In the genomic region with DNA sequence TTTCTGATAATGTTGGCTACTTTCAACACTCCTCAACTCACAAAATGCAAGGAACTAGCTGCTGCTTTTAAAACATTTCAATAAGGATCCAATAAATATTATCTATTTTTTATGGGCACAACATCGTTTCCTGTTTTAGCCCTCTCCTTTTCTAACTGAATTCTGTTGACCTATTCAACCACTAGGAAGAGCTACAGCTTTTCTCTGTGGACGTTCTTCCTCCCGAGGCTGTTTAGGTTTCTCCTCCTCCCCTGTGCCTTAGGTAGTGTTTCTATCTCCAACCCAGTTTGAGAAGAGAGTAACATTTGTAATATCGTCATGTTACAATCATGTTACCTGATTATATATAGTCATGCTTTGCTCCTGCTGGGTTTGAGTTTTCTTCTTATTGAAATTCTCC, we compare ENCODE assay signal across 20 cellular contexts.
DNase-seq lines count a peak whose midpoint lies in the region; ATAC-seq lines count a peak whose summit lies in the region.
"Had no signal": no experiment of that assay in that cellular context is flagged by ENCODE, and none has a peak within 500 bp of the region (broad histone marks: within the 10 kb centered on the region; RNA-seq: fewer than 3 reads in every experiment).

No MANE protein-coding gene starts in this region.

- intact Hi-C loops in dendritic cell treated with granulocyte-macrophage colony-stimulating factor and Interleukin-4, amounts not matched to agents 40 ng/mL and 50 ng/mL, for 4 days (cut with micrococcal nuclease) = no loop called here

- H3K27ac Mint-ChIP-seq in activated naive CD8-positive, alpha-beta T cell = peak overlapping the region; percentile 35
- H3K27ac Mint-ChIP-seq in activated naive CD8-positive, alpha-beta T cell treated with anti-CD3 and anti-CD28 coated beads, Interleukin-2, amount 50 U/mL, for 24 hours = no peak overlapping the region
- peak overlapping the region; percentile 64 for H3K27ac Mint-ChIP-seq in dendritic cell treated with granulocyte-macrophage colony-stimulating factor and Interleukin-4, amounts not matched to agents 40 ng/mL and 50 ng/mL, for 4 days
- H3K27ac Mint-ChIP-seq: activated naive CD4-positive, alpha-beta T cell treated with anti-CD3 and anti-CD28 coated beads for 36 hours; stimulated activated memory B cell treated with anti-CD40 and anti-IgM and Interleukin-4, amounts not matched to agents 10 μg/mL and 1 μg/mL and 100 μg/mL, for 72 hours had no signal

- DNase-seq in activated naive CD8-positive, alpha-beta T cell treated with anti-CD3 and anti-CD28 coated beads, Interleukin-2, amount 50 U/mL, for 24 hours = no peak
- DNase-seq in HCEC 1CT = no peak
- no peak for DNase-seq in SJCRH30
- DNase-seq in SKM-1 treated with dmso at 0.1 percent for 144 hours (lab: John Stamatoyannopoulos, UW; ENCODE audit: unreplicated experiment) = no peak
- DNase-seq: activated naive CD4-positive, alpha-beta T cell treated with anti-CD3 and anti-CD28 coated beads for 36 hours; brain microvascular endothelial cell; effector memory CD4-positive, alpha-beta T cell; foreskin melanocyte; NCI-H1694 treated with DMSO at 0.1 percent for 48 hours; NCI-H510A; nucleus accumbens; PC-9; small intestine; upper lobe of left lung had no signal

- peaks cover 0 to 28% of the 10 kb centered on the region in 2 donors for H3K4me1 ChIP-seq in muscle layer of duodenum (ENCODE audit: control insufficient read depth in 1 of 2, insufficient read depth in 2 of 2, low read length in 2 of 2)
- peaks cover 3 to 46% (median 35%) of the 10 kb centered on the region in 5 donors for H3K4me1 ChIP-seq in subcutaneous abdominal adipose tissue (ENCODE audit: control insufficient read depth in 5 of 5, insufficient read depth in 5 of 5, low read length in 5 of 5)
- H3K4me1 ChIP-seq in SJCRH30 = peaks cover 25% of the 10 kb centered on the region

- no peak overlapping the region for H3K9ac ChIP-seq in subcutaneous abdominal adipose tissue (ENCODE audit: low read length in 5 of 5)

- H3K36me3 Mint-ChIP-seq in activated naive CD8-positive, alpha-beta T cell = peaks cover 19% of the 10 kb centered on the region
- H3K36me3 Mint-ChIP-seq in activated naive CD8-positive, alpha-beta T cell treated with anti-CD3 and anti-CD28 coated beads, Interleukin-2, amount 50 U/mL, for 24 hours (ENCODE audit: low read depth) = peaks cover 31% of the 10 kb centered on the region
- peaks cover 77% of the 10 kb centered on the region for H3K36me3 Mint-ChIP-seq in dendritic cell treated with granulocyte-macrophage colony-stimulating factor and Interleukin-4, amounts not matched to agents 40 ng/mL and 50 ng/mL, for 4 days (ENCODE audit: low read depth)

- H3K4me3 Mint-ChIP-seq in activated naive CD8-positive, alpha-beta T cell = no peak overlapping the region
- H3K4me3 Mint-ChIP-seq in activated naive CD8-positive, alpha-beta T cell treated with anti-CD3 and anti-CD28 coated beads, Interleukin-2, amount 50 U/mL, for 24 hours = no peak overlapping the region
- H3K4me3 Mint-ChIP-seq in dendritic cell treated with granulocyte-macrophage colony-stimulating factor and Interleukin-4, amounts not matched to agents 40 ng/mL and 50 ng/mL, for 4 days = no peak overlapping the region
- H3K4me3 Mint-ChIP-seq: activated naive CD4-positive, alpha-beta T cell treated with anti-CD3 and anti-CD28 coated beads for 36 hours; stimulated activated memory B cell treated with anti-CD40 and anti-IgM and Interleukin-4, amounts not matched to agents 10 μg/mL and 1 μg/mL and 100 μg/mL, for 72 hours had no signal

- H3K36me3 ChIP-seq in muscle layer of duodenum (ENCODE audit: control insufficient read depth in 1 of 2, insufficient read depth in 2 of 2, low read length in 2 of 2) (peaks cover 17 to 21% of the 10 kb centered on the region in 2 donors), subcutaneous abdominal adipose tissue (ENCODE audit: control insufficient read depth in 5 of 5, insufficient read depth in 5 of 5, low read length in 5 of 5) (peaks cover 4 to 15% (median 12%) of the 10 kb centered on the region in 5 donors), SJCRH30 (peaks cover 23% of the 10 kb centered on the region)

- no peak overlapping the region for H3K4me3 ChIP-seq in muscle layer of duodenum (ENCODE audit: low read depth in 1 of 2, low read length in 2 of 2)
- no peak overlapping the region for H3K4me3 ChIP-seq in subcutaneous abdominal adipose tissue (ENCODE audit: low read depth in 1 of 5, low read length in 5 of 5)
- no peak overlapping the region for H3K4me3 ChIP-seq in SJCRH30
- H3K4me3 ChIP-seq: lung, PC-9, upper lobe of left lung had no signal

- H3K27ac ChIP-seq in muscle layer of duodenum (ENCODE audit: low read length) (peak overlapping the region; percentile 32), subcutaneous abdominal adipose tissue (ENCODE audit: low read depth, low read length) (peak overlapping the region; percentile 20), SJCRH30 (no peak overlapping the region; the same call in 1 of the 2 replicates)
- H3K27ac ChIP-seq: brain microvascular endothelial cell, PC-9 had no signal

- no peak for ATAC-seq in activated naive CD8-positive, alpha-beta T cell treated with anti-CD3 and anti-CD28 coated beads, Interleukin-2, amount 50 U/mL, for 24 hours
- ATAC-seq: stimulated activated memory B cell treated with anti-CD40 and anti-IgM and Interleukin-4, amounts not matched to agents 10 μg/mL and 1 μg/mL and 100 μg/mL, for 72 hours had no signal

- no peaks in the 10 kb centered on the region for H3K27me3 Mint-ChIP-seq in activated naive CD8-positive, alpha-beta T cell
- no peaks in the 10 kb centered on the region for H3K27me3 Mint-ChIP-seq in activated naive CD8-positive, alpha-beta T cell treated with anti-CD3 and anti-CD28 coated beads, Interleukin-2, amount 50 U/mL, for 24 hours
- H3K27me3 Mint-ChIP-seq in dendritic cell treated with granulocyte-macrophage colony-stimulating factor and Interleukin-4, amounts not matched to agents 40 ng/mL and 50 ng/mL, for 4 days = no peaks in the 10 kb centered on the region
- H3K27me3 Mint-ChIP-seq: stimulated activated memory B cell treated with anti-CD40 and anti-IgM and Interleukin-4, amounts not matched to agents 10 μg/mL and 1 μg/mL and 100 μg/mL, for 72 hours had no signal

- H3K27me3 ChIP-seq in muscle layer of duodenum (ENCODE audit: low read depth, low read length) = no peaks in the 10 kb centered on the region
- H3K27me3 ChIP-seq in subcutaneous abdominal adipose tissue (ENCODE audit: control insufficient read depth in 5 of 5, insufficient read depth in 4 of 5, low read length in 5 of 5) = no peaks in the 10 kb centered on the region
- H3K27me3 ChIP-seq in SJCRH30 = no peaks in the 10 kb centered on the region
- H3K27me3 ChIP-seq: brain microvascular endothelial cell, upper lobe of left lung had no signal

- H3K4me1 Mint-ChIP-seq in activated naive CD8-positive, alpha-beta T cell (ENCODE audit: low read depth) = peaks cover 33% of the 10 kb centered on the region
- H3K4me1 Mint-ChIP-seq in activated naive CD8-positive, alpha-beta T cell treated with anti-CD3 and anti-CD28 coated beads, Interleukin-2, amount 50 U/mL, for 24 hours = peaks cover 40% of the 10 kb centered on the region
- peaks cover 57% of the 10 kb centered on the region for H3K4me1 Mint-ChIP-seq in dendritic cell treated with granulocyte-macrophage colony-stimulating factor and Interleukin-4, amounts not matched to agents 40 ng/mL and 50 ng/mL, for 4 days (ENCODE audit: low read depth)
- H3K4me1 Mint-ChIP-seq: stimulated activated memory B cell treated with anti-CD40 and anti-IgM and Interleukin-4, amounts not matched to agents 10 μg/mL and 1 μg/mL and 100 μg/mL, for 72 hours had no signal

- no peaks in the 10 kb centered on the region for H3K9me3 ChIP-seq in muscle layer of duodenum (ENCODE audit: control insufficient read depth in 1 of 2, low read length in 2 of 2)
- no peaks in the 10 kb centered on the region for H3K9me3 ChIP-seq in subcutaneous abdominal adipose tissue (ENCODE audit: control insufficient read depth in 5 of 5, low read length in 5 of 5)
- no peaks in the 10 kb centered on the region for H3K9me3 ChIP-seq in SJCRH30 (replicated peaks)
- H3K9me3 ChIP-seq: upper lobe of left lung had no signal

- no peaks in the 10 kb centered on the region for H3K9me3 Mint-ChIP-seq in activated naive CD8-positive, alpha-beta T cell (ENCODE audit: low read depth)
- no peaks in the 10 kb centered on the region for H3K9me3 Mint-ChIP-seq in activated naive CD8-positive, alpha-beta T cell treated with anti-CD3 and anti-CD28 coated beads, Interleukin-2, amount 50 U/mL, for 24 hours
- no peaks in the 10 kb centered on the region for H3K9me3 Mint-ChIP-seq in dendritic cell treated with granulocyte-macrophage colony-stimulating factor and Interleukin-4, amounts not matched to agents 40 ng/mL and 50 ng/mL, for 4 days
- H3K9me3 Mint-ChIP-seq: activated naive CD4-positive, alpha-beta T cell treated with anti-CD3 and anti-CD28 coated beads for 36 hours; stimulated activated memory B cell treated with anti-CD40 and anti-IgM and Interleukin-4, amounts not matched to agents 10 μg/mL and 1 μg/mL and 100 μg/mL, for 72 hours had no signal
